1 cellular context compared by ENCODE assay signal in genomic region chr12:124893792-124894516, GRCh38.
TF ChIP-seq lines count a peak whose summit lies in the region.

No MANE protein-coding gene starts in this region.

TF ChIP-seq in GM12878, 131 proteins besides CTCF, POLR2A, EP300 and RAD21 (continued from another document):
- TF ChIP-seq ZNF687 (IDR thresholded peaks at IDR 0.05) (no peak), MEF2A (IDR thresholded peaks at IDR 0.05; ENCODE audit: insufficient read depth, low read depth, low read length) (0 out of 2 replicates have a peak, but pooled peaks have one; percentile 7), RUNX3 (IDR thresholded peaks at IDR 0.05; ENCODE audit: low read length) (peak; percentile 73), IRF3 (IDR thresholded peaks at IDR 0.05) (no peak), SPI1 (IDR thresholded peaks at IDR 0.05; ENCODE audit: borderline replicate concordance, insufficient read depth, low read depth, low read length) (no peak), ATF7 (IDR thresholded peaks at IDR 0.05; ENCODE audit: low read depth) (peak; percentile 71), CHD1 (IDR thresholded peaks at IDR 0.05; ENCODE audit: low read depth, low read length) (no peak), RELB (IDR thresholded peaks at IDR 0.05; ENCODE audit: low read depth) (peak; percentile 41; the same call in 1 of the 2 replicates), SRF (IDR thresholded peaks at IDR 0.05; ENCODE audit: low read depth in 2 of 2, low read length in 2 of 2) (no peak), KLF5 (IDR thresholded peaks at IDR 0.05; ENCODE audit: partially characterized antibody) (no peak), IKZF1 (conservative IDR thresholded peaks at IDR 0.05) (peak; percentile 44; the same call in 1 of the 2 replicates), SIX5 (IDR thresholded peaks at IDR 0.05; ENCODE audit: low read depth, low read length, severe bottlenecking) (no peak), E4F1 (IDR thresholded peaks at IDR 0.05; ENCODE audit: borderline replicate concordance, partially characterized antibody) (no peak), RELA (IDR thresholded peaks at IDR 0.05; ENCODE audit: borderline replicate concordance, partially characterized antibody) (no peak), SMARCA5 (IDR thresholded peaks at IDR 0.05) (peak; percentile 9), MTA2 (IDR thresholded peaks at IDR 0.05; ENCODE audit: low read depth) (peak; percentile 46; the same call in 1 of the 2 replicates), ZNF384 (IDR thresholded peaks at IDR 0.05; ENCODE audit: borderline replicate concordance, low read depth, low read length) (peak; percentile 38; the same call in 1 of the 2 replicates), MLLT1 (IDR thresholded peaks at IDR 0.05) (0 out of 2 replicates have a peak, but pooled peaks have one; percentile 44), NBN (IDR thresholded peaks at IDR 0.05) (peak; percentile 67; the same call in 1 of the 2 replicates), PKNOX1 (IDR thresholded peaks at IDR 0.05) (peak; percentile 82), PML (IDR thresholded peaks at IDR 0.05; ENCODE audit: low read length) (no peak), BCLAF1 (IDR thresholded peaks at IDR 0.05) (no peak), REST (IDR thresholded peaks at IDR 0.05; ENCODE audit: low read depth, low read length) (no peak), SP1 (IDR thresholded peaks at IDR 0.05; ENCODE audit: low read depth, low read length) (peak; percentile 5), ZNF592 (IDR thresholded peaks at IDR 0.05) (no peak), POU2F2 (IDR thresholded peaks at IDR 0.05; ENCODE audit: borderline replicate concordance, low read depth, low read length) (peak; percentile 92; the same call in 2 of the 3 replicates), EED (IDR thresholded peaks at IDR 0.05; ENCODE audit: low read depth) (peak; percentile 59; the same call in 1 of the 2 replicates), KAT2A (conservative IDR thresholded peaks at IDR 0.05; ENCODE audit: control insufficient read depth, low read depth, low read length) (no peak), ZSCAN29 (IDR thresholded peaks at IDR 0.05) (no peak), IKZF2 (IDR thresholded peaks at IDR 0.05) (peak; percentile 35 to 48; a peak in 3 of 4 replicates), CBX5 (IDR thresholded peaks at IDR 0.05; ENCODE audit: low read depth) (0 out of 2 replicates have a peak, but pooled peaks have one; percentile 16), BCL11A (IDR thresholded peaks at IDR 0.05; ENCODE audit: low read depth, low read length) (0 out of 2 replicates have a peak, but pooled peaks have one; percentile 14)
